Comparison of ENCODE assay signal across 8 cellular contexts in genomic region chr21:42010507-42011493, GRCh38. TPM values are rescaled to one million over a fixed set of nuclear protein-coding genes. Genes with fewer than 3 reads are reported as not detected.
DNase-seq lines count a peak whose midpoint lies in the region; ATAC-seq lines count a peak whose summit lies in the region.

No MANE protein-coding gene starts in this region.

- peak overlapping the region; percentile 91 for H3K18ac ChIP-seq in trophoblast cell (ENCODE audit: low read length)

- peaks cover 12% of the 10 kb centered on the region for H3K79me1 ChIP-seq in trophoblast cell (ENCODE audit: low read length)

- peak overlapping the region; percentile 85 for H4K12ac ChIP-seq in trophoblast cell (ENCODE audit: low read depth, low read length)

- peak overlapping the region; percentile 82 for H2BK120ac ChIP-seq in trophoblast cell (ENCODE audit: insufficient read depth, low read length, poor library complexity)

- no CpG with 5 or more reads among the region's 120 CpGs for WGBS in trophoblast cell (ENCODE audit: extremely low coverage, insufficient coverage, insufficient read length)

- H4K91ac ChIP-seq in trophoblast cell (ENCODE audit: low read depth, low read length): peak overlapping the region; percentile 84

- peaks cover 0 to 3% of the 10 kb centered on the region in 2 experiments for H3K4me1 ChIP-seq in trophoblast cell (ENCODE audit: control insufficient read depth in 1 of 2, insufficient read depth in 2 of 2, low read length in 2 of 2)

- H3K9me3 ChIP-seq in trophoblast cell (ENCODE audit: insufficient read depth, low read depth, low read length): peaks cover 1% of the 10 kb centered on the region

- peak overlapping the region; percentile 52 for H3K9ac ChIP-seq in trophoblast cell (ENCODE audit: low read length)

- peak overlapping the region; percentile 89 for H3K14ac ChIP-seq in trophoblast cell (ENCODE audit: low read length)

- H3K27me3 ChIP-seq in trophoblast cell (ENCODE audit: insufficient read depth, low read length): peaks cover 4% of the 10 kb centered on the region

- H3K4ac ChIP-seq in trophoblast cell (ENCODE audit: low read depth, low read length): peak overlapping the region; percentile 58

- peak overlapping the region; percentile 95 for H2AFZ ChIP-seq in trophoblast cell (ENCODE audit: insufficient read depth, low read length, poor library complexity)

- no peaks in the 10 kb centered on the region for H3K36me3 ChIP-seq in trophoblast cell (ENCODE audit: control insufficient read depth in 1 of 2, insufficient read depth in 2 of 2, low read length in 2 of 2)

- peak overlapping the region; percentile 82 for H3K4me3 ChIP-seq in trophoblast cell (ENCODE audit: low read depth, low read length)

- H2BK5ac ChIP-seq in trophoblast cell (ENCODE audit: low read depth, low read length, poor library complexity): peak overlapping the region; percentile 48

- no peak overlapping the region for H3K23ac ChIP-seq in trophoblast cell (ENCODE audit: low read length)

- H2BK12ac ChIP-seq in trophoblast cell (ENCODE audit: low read length): peak overlapping the region; percentile 42

- ATAC-seq in GM18868 (IDR thresholded peaks at IDR 0.05; ENCODE audit: unreplicated experiment) (peak; percentile 14), HG03039 (IDR thresholded peaks at IDR 0.05; ENCODE audit: unreplicated experiment) (peak; percentile 9), Right ventricle myocardium superior (ENCODE audit: poor library complexity) (peak; percentile 37)

- intact Hi-C loops in Right ventricle myocardium superior (cut with DNase I): no loop called here

- H4K8ac ChIP-seq in trophoblast cell (ENCODE audit: low read depth, low read length): peak overlapping the region; percentile 95

- H3K79me2 ChIP-seq in trophoblast cell (ENCODE audit: control insufficient read depth, insufficient read depth, low read length, poor library complexity): peaks cover 9% of the 10 kb centered on the region

- H2AK5ac ChIP-seq in trophoblast cell (ENCODE audit: low read length): no peak overlapping the region

- DNase-seq in CD1c-positive myeloid dendritic cell (ENCODE audit: extremely low spot score) (peak; percentile 48), NCI-H526 treated with DMSO at 0.1 percent for 48 hours (lab: John Stamatoyannopoulos, UW) (peak; percentile 35), Right ventricle myocardium superior (no peak), trophoblast cell (peak; percentile 51 to 67), GOT3 (lab: John Stamatoyannopoulos, UW) (no peak)
- peak; percentile 8 for DNase-seq in activated T-helper 9 cell treated with anti-CD3 and anti-CD28 coated beads, Interleukin-2, amount 50 U/mL, for 16 hours (ENCODE audit: low read depth)

- H3K27ac ChIP-seq in trophoblast cell (ENCODE audit: low read depth, low read length): peak overlapping the region; percentile 81

- peak overlapping the region; percentile 83 for H3K4me2 ChIP-seq in trophoblast cell (ENCODE audit: low read length)

RNA-seq across cellular contexts. Expression of gene ZBTB21, which starts 0.6 kb away (rescaled TPM):
- 5.5 TPM for total RNA-seq in Right ventricle myocardium superior
- 7.5 TPM in 2 replicates for polyA plus RNA-seq in trophoblast cell (2013)

RNA-seq across cellular contexts. Expression of gene C2CD2, which starts 57.0 kb away (rescaled TPM):
- total RNA-seq in Right ventricle myocardium superior: 4.6 TPM
- 5.3 and 5.6 TPM in 2 replicates for polyA plus RNA-seq in trophoblast cell (2013)

Comparison
In these comparisons a context has a peak if more than half of its experiments do, and no peak if none do; other contexts are left out.
1. DNase-seq: peak in CD1c-positive myeloid dendritic cell (single experiment), NCI-H526 treated with DMSO at 0.1 percent for 48 hours (single experiment), activated T-helper 9 cell treated with anti-CD3 and anti-CD28 coated beads, Interleukin-2, amount 50 U/mL, for 16 hours (single experiment) and trophoblast cell (2 of 2); none in Right ventricle myocardium superior (single experiment) and GOT3 (single experiment).
2. Peak in every context shown above with its lines, with median percentiles within 50 percentile points of each other: ATAC-seq.